Comparison of ENCODE assay signal across 22 cellular contexts in the genomic region with DNA sequence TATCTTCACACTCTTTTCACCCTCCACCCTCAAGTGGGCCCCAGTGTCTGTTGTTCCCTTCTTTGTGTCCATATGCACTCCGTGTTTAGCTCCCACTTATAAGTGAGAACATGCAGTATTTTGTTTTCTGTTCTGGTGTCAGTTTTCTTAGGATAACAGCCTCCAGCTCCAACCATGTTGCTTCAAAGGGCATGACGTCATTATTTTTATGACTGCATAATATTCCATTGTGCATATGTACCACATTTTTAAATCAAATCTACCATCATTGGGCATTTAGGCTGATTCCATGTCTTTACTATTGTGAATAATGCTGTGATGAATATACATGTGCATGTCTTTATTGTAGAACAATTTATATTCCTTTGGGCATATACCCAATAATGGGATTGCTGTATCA.
"Had no signal": no experiment of that assay in that cellular context is flagged by ENCODE, and none has a peak within 500 bp of the region (broad histone marks: within the 10 kb centered on the region; RNA-seq: fewer than 3 reads in every experiment).

No MANE protein-coding gene starts in this region.

- H3K4me3 ChIP-seq: coronary artery, dorsolateral prefrontal cortex, esophagus muscularis mucosa, gastroesophageal sphincter, heart left ventricle, left lung, lower lobe of right lung, mucosa of descending colon had no signal

- H3K27me3 ChIP-seq: dorsolateral prefrontal cortex, esophagus muscularis mucosa, gastroesophageal sphincter, heart left ventricle, left lung had no signal

- H3K27ac ChIP-seq: coronary artery, dorsolateral prefrontal cortex, esophagus muscularis mucosa, foreskin keratinocyte, gastroesophageal sphincter, heart left ventricle, left lung, lower lobe of right lung had no signal

- ATAC-seq: foreskin keratinocyte, gastroesophageal sphincter, left cardiac atrium, left lung, left ventricle myocardium superior, lower lobe of right lung, mucosa of descending colon had no signal

- H3K36me3 ChIP-seq: gastroesophageal sphincter, heart left ventricle, left lung, lower lobe of right lung had no signal

- H3K4me1 ChIP-seq: esophagus muscularis mucosa, foreskin keratinocyte, gastroesophageal sphincter had no signal

- FAIRE-seq: colon, endothelial cell of umbilical vein, frontal cortex, islet of Langerhans, keratinocyte had no signal

- DNase-seq: dermis blood vessel endothelial cell; dorsolateral prefrontal cortex; effector CD4-positive, alpha-beta T cell; effector memory CD4-positive, alpha-beta T cell; foreskin keratinocyte; heart left ventricle; hippocampal formation; left cardiac atrium; left lung; left ventricle myocardium superior; lower lobe of right lung; mesenchymal stem cell; mucosa of descending colon; naive B cell had no signal

- H3K9me3 ChIP-seq: lower lobe of right lung had no signal
